In the genomic region with DNA sequence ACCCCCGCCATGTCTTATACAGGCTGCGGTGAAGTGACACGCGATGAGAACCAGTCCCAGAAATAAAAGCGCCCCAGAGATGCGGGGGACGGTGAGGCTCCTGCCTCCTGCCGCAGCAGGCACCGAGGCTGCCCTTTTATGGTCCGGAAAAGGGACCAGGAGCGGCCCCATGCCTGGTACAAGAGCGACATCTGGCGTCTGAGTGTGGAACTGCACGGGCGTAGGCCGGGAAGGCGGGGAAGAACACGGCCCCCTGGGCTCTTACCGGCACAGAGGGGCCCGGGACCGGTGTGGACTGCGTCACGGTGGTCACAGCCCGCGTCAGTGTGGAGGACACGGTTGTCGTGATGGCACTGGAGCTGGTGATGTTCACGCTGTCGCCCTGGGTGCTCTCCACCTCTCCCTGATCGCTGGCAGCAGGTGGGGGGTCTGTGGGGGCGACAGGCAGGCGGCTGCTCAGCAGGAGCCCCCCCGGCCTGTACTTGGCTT, we compare ENCODE assay signal across 8 cellular contexts. TPM values are rescaled to one million over a fixed set of nuclear protein-coding genes. Genes with fewer than 3 reads are reported as not detected.
DNase-seq lines count a peak whose midpoint lies in the region; ATAC-seq, FAIRE-seq and TF ChIP-seq lines count a peak whose summit lies in the region.

No MANE protein-coding gene starts in this region.

- H3K27me3 Mint-ChIP-seq in MCF 10A (ENCODE audit: insufficient read depth, unreplicated experiment) = no peaks in the 10 kb centered on the region

- H3K36me3 Mint-ChIP-seq in MCF 10A (ENCODE audit: insufficient read depth, unreplicated experiment) = peaks cover 86% of the 10 kb centered on the region

- H3K9me3 Mint-ChIP-seq in MCF 10A (ENCODE audit: unreplicated experiment) = no peaks in the 10 kb centered on the region

- POLR2A ChIA-PET in MCF 10A (lab: Yijun Ruan, JAX) = interaction anchor here (0.6 kb wide), 1 partner anchor 29 kb away, joined by 3 read pairs; no protein-coding TSS in a partner anchor

- H3K27ac ChIP-seq in WERI-Rb-1 = no peak overlapping the region
- no peak overlapping the region for H3K27ac ChIP-seq in keratinocyte (ENCODE audit: control insufficient read depth, insufficient read depth, low read length)

- H4K20me1 ChIP-seq in keratinocyte (ENCODE audit: control insufficient read depth, extremely low read depth, insufficient read depth, low read length) = no peaks in the 10 kb centered on the region

- H2AFZ ChIP-seq in keratinocyte (ENCODE audit: control insufficient read depth, low read length) = no peak overlapping the region

- H3K36me3 ChIP-seq in WERI-Rb-1 (peaks cover 95% of the 10 kb centered on the region), keratinocyte (ENCODE audit: control insufficient read depth in 2 of 2, extremely low read depth in 1 of 2, insufficient read depth in 2 of 2, low read length in 2 of 2) (peaks cover 34 to 47% of the 10 kb centered on the region in 2 experiments)

- H3K27me3 ChIP-seq in WERI-Rb-1 (ENCODE audit: insufficient read depth, low read depth, severe bottlenecking) (peaks cover 49% of the 10 kb centered on the region), keratinocyte (ENCODE audit: control insufficient read depth, extremely low read depth, insufficient read depth, low read length) (no peaks in the 10 kb centered on the region)

- H3K4me1 ChIP-seq in keratinocyte (ENCODE audit: control insufficient read depth, extremely low read depth, insufficient read depth, low read length) = no peaks in the 10 kb centered on the region

- no peak overlapping the region for H3K27ac Mint-ChIP-seq in MCF 10A (ENCODE audit: low read depth, unreplicated experiment)

- no peak overlapping the region for H3K4me3 ChIP-seq in WERI-Rb-1 (ENCODE audit: low read depth, low read length)
- H3K4me3 ChIP-seq in keratinocyte (ENCODE audit: control insufficient read depth in 2 of 3, extremely low read depth in 1 of 3, insufficient read depth in 2 of 3, low read depth in 1 of 3, low read length in 3 of 3) = no peak overlapping the region

- ATAC-seq in HG02884 (IDR thresholded peaks at IDR 0.05; ENCODE audit: unreplicated experiment) = no peak

- H3K9me1 ChIP-seq in keratinocyte (ENCODE audit: control insufficient read depth, extremely low read depth, insufficient read depth, low read length) = no peaks in the 10 kb centered on the region

- no peaks in the 10 kb centered on the region for H3K79me2 ChIP-seq in keratinocyte (ENCODE audit: control insufficient read depth, insufficient read depth, low read length)

- TF ChIP-seq CTCF in WERI-Rb-1 (IDR thresholded peaks at IDR 0.05; ENCODE audit: low read depth, low read length) (peak; percentile 99), MCF 10A (IDR thresholded peaks at IDR 0.05; ENCODE audit: unreplicated experiment) (peak; percentile 96), keratinocyte (optimal IDR thresholded peaks at IDR 0.05 in 1 of 3, IDR thresholded peaks at IDR 0.05 in 1 of 3, conservative IDR thresholded peaks at IDR 0.05 in 1 of 3; ENCODE audit: extremely low read depth in 1 of 3, insufficient read depth in 2 of 3, low read length in 3 of 3) (peak in 2 of 3 experiments; percentile 84 to 96)

- no peak overlapping the region for H3K4me2 ChIP-seq in keratinocyte (ENCODE audit: control insufficient read depth, extremely low read depth, insufficient read depth, low read depth, low read length)

- H3K9ac ChIP-seq in keratinocyte (ENCODE audit: control insufficient read depth, extremely low read depth, insufficient read depth, low read length) = no peak overlapping the region

- H3K9me3 ChIP-seq in WERI-Rb-1 (ENCODE audit: severe bottlenecking) (no peaks in the 10 kb centered on the region), keratinocyte (ENCODE audit: control insufficient read depth, low read depth, low read length) (no peaks in the 10 kb centered on the region)

- dilution Hi-C loops in keratinocyte (cut with MboI; ENCODE audit: extremely low pct_ligation_motif_present, low sequenced_read_pairs) = no loop called here

- intact Hi-C loops in MCF 10A (cut with micrococcal nuclease) = loop anchor here (1.0 kb wide), 1 partner anchor 189 kb away; a partner anchor contains a TSS

- no peak overlapping the region for H3K4me3 Mint-ChIP-seq in MCF 10A (ENCODE audit: unreplicated experiment)

- DNase-seq in NCI-H510A treated with DMSO at 0.1 percent for 48 hours (lab: John Stamatoyannopoulos, UW) = peak; percentile 26
- DNase-seq in NCI-H510A (lab: John Stamatoyannopoulos, UW) = no peak
- DNase-seq in M059J (ENCODE audit: low read depth) = peak; percentile 55
- peak; percentile 85 for DNase-seq in WERI-Rb-1
- peak; percentile 61 for DNase-seq in MCF 10A (ENCODE audit: unreplicated experiment)
- DNase-seq in keratinocyte (ENCODE audit: low read depth, low spot score) = no peak
- peak; percentile 80 for DNase-seq in stimulated activated CD4-positive, alpha-beta T cell treated with anti-CD3 and anti-CD28 coated beads, Interleukin-1b, Interleukin-23, amount 100 ng/mL, for 48 hours

- CTCF ChIA-PET in MCF 10A (lab: Yijun Ruan, JAX) = interaction anchor here (0.6 to 4.2 kb wide), 10 partner anchors 13 to 996 kb away, joined by 3 to 50 read pairs (median 4); a partner anchor contains a TSS

- no TSS peak for BruUV-seq in MCF 10A (replicated peaks; lab: Mats Ljungman, UMichigan)

- no peaks in the 10 kb centered on the region for H3K4me1 Mint-ChIP-seq in MCF 10A (ENCODE audit: insufficient read depth, unreplicated experiment)

- no peak for FAIRE-seq in keratinocyte (lab: Jason Lieb, UNC)

RNA-seq across cellular contexts. Expression of a gene that starts 8.9 kb away (rescaled TPM):
- total RNA-seq in M059J (2014; rRNA removed; shearing (Covaris generic)) = not detected in 2 replicates
- 0.23 TPM in 1 of 2 replicates, not detected in the other for total RNA-seq in MCF 10A (2022)
- polyA plus RNA-seq in keratinocyte = 0.08 to 0.40 TPM (median 0.16 TPM) in 3 replicates
- polyA plus RNA-seq in keratinocyte (2011; ENCODE audit: low read depth) = 0.77 TPM
- 0.23 TPM in 1 of 2 replicates, not detected in the other for polyA plus RNA-seq in keratinocyte (2011; cell fraction: cytosol; rRNA removed)
- 0.39 and 0.71 TPM in 2 replicates for polyA plus RNA-seq in keratinocyte (2011; cell fraction: nucleus; rRNA removed)
- 0.08 and 1.6 TPM in 2 replicates for polyA plus RNA-seq in keratinocyte (2012; ENCODE audit: low replicate concordance)
- polyA minus RNA-seq in keratinocyte = 0.13 TPM in 1 of 3 replicates, not detected in the others
- not detected for polyA minus RNA-seq in keratinocyte (2011; cell fraction: cytosol; rRNA and poly(A)+ RNA removed)
- polyA minus RNA-seq in keratinocyte (2011; cell fraction: nucleus; rRNA and poly(A)+ RNA removed) = not detected in 2 replicates

RNA-seq across cellular contexts. Expression of a gene that starts 18.2 kb away (rescaled TPM):
- total RNA-seq in M059J (2014; rRNA removed; shearing (Covaris generic)) = 33.9 and 72.3 TPM in 2 replicates
- 40.3 and 44.5 TPM in 2 replicates for total RNA-seq in MCF 10A (2022)
- polyA plus RNA-seq in keratinocyte = 2.7 to 7.0 TPM (median 3.0 TPM) in 3 replicates
- polyA plus RNA-seq in keratinocyte (2011; ENCODE audit: low read depth) = 2.9 TPM
- polyA plus RNA-seq in keratinocyte (2011; cell fraction: cytosol; rRNA removed) = 4.0 and 8.5 TPM in 2 replicates
- 24.8 and 30.3 TPM in 2 replicates for polyA plus RNA-seq in keratinocyte (2011; cell fraction: nucleus; rRNA removed)
- polyA plus RNA-seq in keratinocyte (2012; ENCODE audit: low replicate concordance) = 12.3 and 27.7 TPM in 2 replicates
- polyA minus RNA-seq in keratinocyte = 6.0 to 128 TPM (median 11.0 TPM) in 3 replicates
- 18.2 TPM for polyA minus RNA-seq in keratinocyte (2011; cell fraction: cytosol; rRNA and poly(A)+ RNA removed)
- 29.6 and 34.1 TPM in 2 replicates for polyA minus RNA-seq in keratinocyte (2011; cell fraction: nucleus; rRNA and poly(A)+ RNA removed)

RNA-seq across cellular contexts. Expression of a gene that starts 18.5 kb away (rescaled TPM):
- total RNA-seq in M059J (2014; rRNA removed; shearing (Covaris generic)) = 285 and 384 TPM in 2 replicates
- 166 and 196 TPM in 2 replicates for total RNA-seq in MCF 10A (2022)
- polyA plus RNA-seq in keratinocyte = 103 to 149 TPM (median 112 TPM) in 3 replicates
- polyA plus RNA-seq in keratinocyte (2011; ENCODE audit: low read depth) = 27.1 TPM
- polyA plus RNA-seq in keratinocyte (2011; cell fraction: cytosol; rRNA removed) = 120 and 137 TPM in 2 replicates
- 102 and 124 TPM in 2 replicates for polyA plus RNA-seq in keratinocyte (2011; cell fraction: nucleus; rRNA removed)
- polyA plus RNA-seq in keratinocyte (2012; ENCODE audit: low replicate concordance) = 84.8 and 171 TPM in 2 replicates
- 71.1 to 133 TPM (median 107 TPM) in 3 replicates for polyA minus RNA-seq in keratinocyte
- polyA minus RNA-seq in keratinocyte (2011; cell fraction: cytosol; rRNA and poly(A)+ RNA removed) = 77.3 TPM
- polyA minus RNA-seq in keratinocyte (2011; cell fraction: nucleus; rRNA and poly(A)+ RNA removed) = 27.0 and 27.8 TPM in 2 replicates

RNA-seq across cellular contexts. Expression of a gene that starts 19.2 kb away (rescaled TPM):
- 8.1 and 10.3 TPM in 2 replicates for total RNA-seq in M059J (2014; rRNA removed; shearing (Covaris generic))
- total RNA-seq in MCF 10A (2022) = 9.3 and 10.9 TPM in 2 replicates
- polyA plus RNA-seq in keratinocyte = 6.6 to 13.1 TPM (median 7.5 TPM) in 3 replicates
- 1.6 TPM for polyA plus RNA-seq in keratinocyte (2011; ENCODE audit: low read depth)
- 4.1 and 6.9 TPM in 2 replicates for polyA plus RNA-seq in keratinocyte (2011; cell fraction: cytosol; rRNA removed)
- 21.0 and 23.1 TPM in 2 replicates for polyA plus RNA-seq in keratinocyte (2011; cell fraction: nucleus; rRNA removed)
- 6.4 and 8.9 TPM in 2 replicates for polyA plus RNA-seq in keratinocyte (2012; ENCODE audit: low replicate concordance)
- 4.1 to 9.4 TPM (median 5.8 TPM) in 3 replicates for polyA minus RNA-seq in keratinocyte
- polyA minus RNA-seq in keratinocyte (2011; cell fraction: cytosol; rRNA and poly(A)+ RNA removed) = 13.2 TPM
- 14.9 and 20.0 TPM in 2 replicates for polyA minus RNA-seq in keratinocyte (2011; cell fraction: nucleus; rRNA and poly(A)+ RNA removed)

RNA-seq across cellular contexts. Expression of a gene that starts 27.3 kb away (rescaled TPM):
- 3.1 and 6.1 TPM in 2 replicates for total RNA-seq in M059J (2014; rRNA removed; shearing (Covaris generic))
- 2.3 and 2.6 TPM in 2 replicates for total RNA-seq in MCF 10A (2022)
- polyA plus RNA-seq in keratinocyte = 0.35 to 0.66 TPM (median 0.55 TPM) in 3 replicates
- polyA plus RNA-seq in keratinocyte (2011; ENCODE audit: low read depth) = not detected
- polyA plus RNA-seq in keratinocyte (2011; cell fraction: cytosol; rRNA removed) = 0.28 and 0.48 TPM in 2 replicates
- polyA plus RNA-seq in keratinocyte (2011; cell fraction: nucleus; rRNA removed) = 1.4 and 1.9 TPM in 2 replicates
- 0.35 and 0.95 TPM in 2 replicates for polyA plus RNA-seq in keratinocyte (2012; ENCODE audit: low replicate concordance)
- 0.43 to 0.90 TPM (median 0.56 TPM) in 3 replicates for polyA minus RNA-seq in keratinocyte
- polyA minus RNA-seq in keratinocyte (2011; cell fraction: cytosol; rRNA and poly(A)+ RNA removed) = not detected
- polyA minus RNA-seq in keratinocyte (2011; cell fraction: nucleus; rRNA and poly(A)+ RNA removed) = 0.42 and 1.1 TPM in 2 replicates

Comparison
In these comparisons a context has a peak if more than half of its experiments do, and no peak if none do; other contexts are left out.
1. DNase-seq: peak in NCI-H510A treated with DMSO at 0.1 percent for 48 hours (single experiment), M059J (single experiment), WERI-Rb-1 (single experiment), MCF 10A (single experiment) and stimulated activated CD4-positive, alpha-beta T cell treated with anti-CD3 and anti-CD28 coated beads, Interleukin-1b, Interleukin-23, amount 100 ng/mL, for 48 hours (single experiment); none in NCI-H510A (single experiment) and keratinocyte (single experiment).
2. Peak in every context shown above with its lines, with median percentiles within 50 percentile points of each other: CTCF ChIP-seq.